20 cellular contexts compared by ENCODE assay signal in genomic region chr9:23308114-23308513, GRCh38.
A peak's percentile ranks its signal among the peaks of the same experiment; 100 is the strongest.
DNase-seq lines count a peak whose midpoint lies in the region; ATAC-seq lines count a peak whose summit lies in the region.
"Had no signal": no experiment of that assay in that cellular context is flagged by ENCODE, and none has a peak within 500 bp of the region (broad histone marks: within the 10 kb centered on the region; RNA-seq: fewer than 3 reads in every experiment).

No MANE protein-coding gene starts in this region.

- H2BK5ac ChIP-seq in mesenchymal stem cell (ENCODE audit: low read depth, low read length, poor library complexity, severe bottlenecking) = no peak overlapping the region

- no peak overlapping the region for H3K18ac ChIP-seq in mesenchymal stem cell (ENCODE audit: low read depth in 1 of 2, low read length in 2 of 2)

- H4K8ac ChIP-seq in mesenchymal stem cell (ENCODE audit: low read length) = no peak overlapping the region

- DNase-seq in DMS53 (lab: John Stamatoyannopoulos, UW) (peak; percentile 14), DMS53 treated with DMSO at 0.1 percent for 48 hours (lab: John Stamatoyannopoulos, UW; ENCODE audit: unreplicated experiment) (no peak), NCI-H748 (lab: John Stamatoyannopoulos, UW; ENCODE audit: unreplicated experiment) (peak; percentile 19), mesenchymal stem cell (peak; percentile 11), amygdala (lab: John Stamatoyannopoulos, UW) (no peak), SHP77 treated with DMSO at 0.1 percent for 48 hours (lab: John Stamatoyannopoulos, UW) (no peak)
- DNase-seq: AML-193; Caco-2; CD4-positive, alpha-beta T cell; DMS153; DND-41; EL; IMR-90 had no signal

- H2AK5ac ChIP-seq in mesenchymal stem cell (ENCODE audit: low read length, severe bottlenecking) = no peak overlapping the region

- no peak overlapping the region for H3K14ac ChIP-seq in mesenchymal stem cell (ENCODE audit: low read length in 2 of 2)

- no peak overlapping the region for H4K91ac ChIP-seq in mesenchymal stem cell (ENCODE audit: low read length)

- no peaks in the 10 kb centered on the region for H3K36me3 ChIP-seq in mesenchymal stem cell (ENCODE audit: control insufficient read depth in 1 of 2, insufficient read depth in 2 of 2, low read depth in 1 of 2, low read length in 2 of 2)
- H3K36me3 ChIP-seq: HAP-1 had no signal

- no peak for ATAC-seq in HG03469 (IDR thresholded peaks at IDR 0.05; ENCODE audit: unreplicated experiment)
- ATAC-seq: A549, GM12878 had no signal

- no peak overlapping the region for H3K23ac ChIP-seq in mesenchymal stem cell (ENCODE audit: low read length in 2 of 2)

- no peaks in the 10 kb centered on the region for H3K9me3 ChIP-seq in mesenchymal stem cell (ENCODE audit: control insufficient read depth, low read length)
- H3K9me3 ChIP-seq: A549, Caco-2, HAP-1 had no signal

- no peak overlapping the region for H3K9ac ChIP-seq in mesenchymal stem cell (ENCODE audit: low read length)

- no peak overlapping the region for H2BK12ac ChIP-seq in mesenchymal stem cell (ENCODE audit: low read length in 2 of 2)

- H2BK120ac ChIP-seq in mesenchymal stem cell (ENCODE audit: low read depth, low read length) = no peak overlapping the region

- no peak overlapping the region for H2AFZ ChIP-seq in mesenchymal stem cell (ENCODE audit: low read depth, low read length)

- 66% methylated on average over 4 of the region's 4 CpGs for WGBS in mesenchymal stem cell

- H3K27ac ChIP-seq in mesenchymal stem cell (ENCODE audit: low read length, poor library complexity, severe bottlenecking) = no peak overlapping the region
- H3K27ac ChIP-seq: 22Rv1, A549, C4-2B, HL-60 had no signal

- no peak overlapping the region for H3K4ac ChIP-seq in mesenchymal stem cell (ENCODE audit: low read depth in 1 of 2, low read length in 2 of 2)

- no peak overlapping the region for H3K4me3 ChIP-seq in mesenchymal stem cell (ENCODE audit: insufficient read depth in 1 of 2, low read depth in 1 of 2, low read length in 2 of 2)
- H3K4me3 ChIP-seq: A549, GM12878, HAP-1 had no signal

- H3K79me1 ChIP-seq in mesenchymal stem cell (replicated peaks; ENCODE audit: low read length, poor library complexity, severe bottlenecking) = no peaks in the 10 kb centered on the region

- no peaks in the 10 kb centered on the region for H3K27me3 ChIP-seq in mesenchymal stem cell (ENCODE audit: control insufficient read depth in 1 of 2, insufficient read depth in 1 of 2, low read length in 2 of 2)

- no peak overlapping the region for H2BK15ac ChIP-seq in mesenchymal stem cell (ENCODE audit: low read depth, poor library complexity, severe bottlenecking)

- no peak overlapping the region for H3K4me2 ChIP-seq in mesenchymal stem cell (ENCODE audit: low read length, poor library complexity, severe bottlenecking)
- H3K4me2 ChIP-seq: A549 had no signal

- H3K4me1 ChIP-seq in mesenchymal stem cell (ENCODE audit: control insufficient read depth, insufficient read depth, low read depth, low read length) = no peaks in the 10 kb centered on the region
- H3K4me1 ChIP-seq: A549, Caco-2, HAP-1 had no signal

Comparison
In these comparisons a context has a peak if more than half of its experiments do, and no peak if none do; other contexts are left out.
1. DNase-seq: peak in DMS53 (single experiment), NCI-H748 (single experiment) and mesenchymal stem cell (single experiment); none in DMS53 treated with DMSO at 0.1 percent for 48 hours (single experiment), amygdala (0 of 56) and SHP77 treated with DMSO at 0.1 percent for 48 hours (single experiment).